Comparison of ENCODE assay signal across 10 cellular contexts in genomic region chr15:77702211-77702957, GRCh38.
DNase-seq lines count a peak whose midpoint lies in the region; ATAC-seq and TF ChIP-seq lines count a peak whose summit lies in the region.
"Had no signal": no experiment of that assay in that cellular context is flagged by ENCODE, and none has a peak within 500 bp of the region (broad histone marks: within the 10 kb centered on the region; RNA-seq: fewer than 3 reads in every experiment).

No MANE protein-coding gene starts in this region.

- no peak for TF ChIP-seq POLR2A in prostate gland (IDR thresholded peaks at IDR 0.05)

- intact Hi-C loops in prostate gland (cut with DNase I) = no loop called here

- H3K27me3 ChIP-seq in WERI-Rb-1 (ENCODE audit: insufficient read depth, low read depth, severe bottlenecking) (no peaks in the 10 kb centered on the region), prostate gland (replicated peaks; ENCODE audit: insufficient read depth) (no peaks in the 10 kb centered on the region)

- peaks cover 26% of the 10 kb centered on the region for H3K27me3 Mint-ChIP-seq in HFFc6 (ENCODE audit: insufficient read depth)

- H3K4me3 Mint-ChIP-seq in HFFc6 = no peak overlapping the region
- H3K4me3 Mint-ChIP-seq: naive B cell had no signal

- H3K9me3 ChIP-seq in WERI-Rb-1 (ENCODE audit: severe bottlenecking) (no peaks in the 10 kb centered on the region), prostate gland (no peaks in the 10 kb centered on the region)

- H3K4me3 ChIP-seq in WERI-Rb-1 (ENCODE audit: low read depth, low read length) (no peak overlapping the region), prostate gland (no peak overlapping the region)

- no peak overlapping the region for H3K27ac ChIP-seq in WERI-Rb-1
- no peak overlapping the region for H3K27ac ChIP-seq in prostate gland

- no peak for TF ChIP-seq CTCF in HFFc6 (IDR thresholded peaks at IDR 0.05)
- no peak for TF ChIP-seq CTCF in WERI-Rb-1 (IDR thresholded peaks at IDR 0.05; ENCODE audit: low read depth, low read length)
- no peak for TF ChIP-seq CTCF in prostate gland (IDR thresholded peaks at IDR 0.05)

- DNase-seq in COLO829 (ENCODE audit: low spot score) = peak; percentile 6
- peak; percentile 4 for DNase-seq in HFFc6
- DNase-seq in WERI-Rb-1 = peak; percentile 18
- peak; percentile 97 for DNase-seq in iPS-NIHi11 (ENCODE audit: low spot score)
- no peak for DNase-seq in prostate gland (ENCODE audit: low spot score)
- no peak for DNase-seq in NCI-H524 treated with DMSO at 0.1 percent for 48 hours (lab: John Stamatoyannopoulos, UW)
- DNase-seq: GDM1, naive B cell had no signal

- H3K27ac Mint-ChIP-seq in HFFc6 = no peak overlapping the region
- H3K27ac Mint-ChIP-seq: naive B cell had no signal

- no peaks in the 10 kb centered on the region for H3K9me3 Mint-ChIP-seq in HFFc6

- no peaks in the 10 kb centered on the region for H3K36me3 ChIP-seq in WERI-Rb-1
- H3K36me3 ChIP-seq in prostate gland = no peaks in the 10 kb centered on the region

- H3K36me3 Mint-ChIP-seq in HFFc6 (ENCODE audit: low read depth) = no peaks in the 10 kb centered on the region
- H3K36me3 Mint-ChIP-seq: naive B cell had no signal

- 39% methylated on average over 5 of the region's 5 CpGs for WGBS in prostate gland

- H3K4me1 Mint-ChIP-seq in HFFc6 (ENCODE audit: low read depth) = no peaks in the 10 kb centered on the region

- ATAC-seq in esophagus mucosa (no peak), GM19455 (IDR thresholded peaks at IDR 0.05; ENCODE audit: unreplicated experiment) (no peak)

- no peaks in the 10 kb centered on the region for H3K4me1 ChIP-seq in prostate gland (replicated peaks)

Comparison
In these comparisons a context has a peak if more than half of its experiments do, and no peak if none do; other contexts are left out.
1. DNase-seq: peak in COLO829 (single experiment), HFFc6 (single experiment), WERI-Rb-1 (single experiment) and iPS-NIHi11 (single experiment); none in prostate gland (single experiment) and NCI-H524 treated with DMSO at 0.1 percent for 48 hours (single experiment).